In genomic region chr6:8651998-8652397, GRCh38 we compare ENCODE assay signal across 33 cellular contexts.
"Had no signal": no experiment of that assay in that cellular context is flagged by ENCODE, and none has a peak within 500 bp of the region (broad histone marks: within the 10 kb centered on the region; RNA-seq: fewer than 3 reads in every experiment).

No MANE protein-coding gene starts in this region.

- H3K4me1 ChIP-seq: esophagus muscularis mucosa, foreskin keratinocyte, gastrocnemius medialis, heart left ventricle had no signal

- H3K27ac ChIP-seq: brain microvascular endothelial cell, coronary artery, dorsolateral prefrontal cortex, esophagus muscularis mucosa, foreskin keratinocyte, gastrocnemius medialis, heart left ventricle, WERI-Rb-1 had no signal

- H3K4me1 Mint-ChIP-seq: activated B cell treated with CpG ODN at 0.5 μM for 24 hours; activated T-helper 17 cell treated with anti-CD3 and anti-CD28 coated beads, Interleukin-2, amount 50 U/mL, for 72 hours; central memory CD8-positive, alpha-beta T cell; T-helper 17 cell had no signal

- H3K36me3 ChIP-seq: brain microvascular endothelial cell, esophagus muscularis mucosa, gastrocnemius medialis, heart left ventricle, WERI-Rb-1 had no signal

- H3K9me3 Mint-ChIP-seq: dendritic cell treated with granulocyte-macrophage colony-stimulating factor and Interleukin-4, amounts not matched to agents 40 ng/mL and 50 ng/mL, for 4 days had no signal

- H3K27me3 Mint-ChIP-seq: activated B cell treated with CpG ODN at 0.5 μM for 24 hours; activated CD8-positive, alpha-beta T cell treated with anti-CD3 and anti-CD28 coated beads for 36 hours; activated naive CD8-positive, alpha-beta T cell; activated T-helper 17 cell treated with anti-CD3 and anti-CD28 coated beads, Interleukin-2, amount 50 U/mL, for 72 hours; central memory CD8-positive, alpha-beta T cell; dendritic cell treated with granulocyte-macrophage colony-stimulating factor and Interleukin-4, amounts not matched to agents 40 ng/mL and 50 ng/mL, for 4 days; effector memory CD8-positive, alpha-beta T cell; T-helper 17 cell had no signal

- H3K4me3 Mint-ChIP-seq: activated B cell treated with CpG ODN at 0.5 μM for 24 hours; activated CD8-positive, alpha-beta T cell treated with anti-CD3 and anti-CD28 coated beads for 36 hours; activated naive CD8-positive, alpha-beta T cell; activated T-cell treated with anti-CD3 and anti-CD28 coated beads, Interleukin-2, amount 50 U/mL, for 4 hours; activated T-helper 17 cell treated with anti-CD3 and anti-CD28 coated beads, Interleukin-2, amount 50 U/mL, for 72 hours; central memory CD8-positive, alpha-beta T cell; dendritic cell treated with granulocyte-macrophage colony-stimulating factor and Interleukin-4, amounts not matched to agents 40 ng/mL and 50 ng/mL, for 4 days; effector memory CD8-positive, alpha-beta T cell; T-helper 17 cell; T-helper 2 cell treated with Interferon-gamma antibody and Interleukin-4, amounts not matched to agents 5 μg/mL and 100 μg/mL, for 36 hours had no signal

- H3K27ac Mint-ChIP-seq: activated B cell treated with CpG ODN at 0.5 μM for 24 hours; activated CD8-positive, alpha-beta T cell treated with anti-CD3 and anti-CD28 coated beads for 36 hours; activated naive CD8-positive, alpha-beta T cell; activated T-helper 17 cell treated with anti-CD3 and anti-CD28 coated beads, Interleukin-2, amount 50 U/mL, for 72 hours; dendritic cell treated with granulocyte-macrophage colony-stimulating factor and Interleukin-4, amounts not matched to agents 40 ng/mL and 50 ng/mL, for 4 days; effector memory CD8-positive, alpha-beta T cell; T-helper 17 cell; T-helper 2 cell treated with Interferon-gamma antibody and Interleukin-4, amounts not matched to agents 5 μg/mL and 100 μg/mL, for 36 hours had no signal

- H3K4me3 ChIP-seq: coronary artery, dorsolateral prefrontal cortex, esophagus muscularis mucosa, gastrocnemius medialis, heart left ventricle had no signal

- H3K27me3 ChIP-seq: brain microvascular endothelial cell, dorsolateral prefrontal cortex, esophagus muscularis mucosa, foreskin keratinocyte, gastrocnemius medialis, heart left ventricle had no signal

- H3K36me3 Mint-ChIP-seq: activated naive CD8-positive, alpha-beta T cell had no signal

- H3K9me3 ChIP-seq: gastrocnemius medialis had no signal

- ATAC-seq: activated CD4-positive, CD25-positive, alpha-beta regulatory T cell treated with anti-CD3 and anti-CD28 coated beads, Interleukin-2, amount 50 U/mL, for 24 hours; activated CD8-positive, alpha-beta T cell treated with anti-CD3 and anti-CD28 coated beads for 36 hours; activated T-cell treated with anti-CD3 and anti-CD28 coated beads, Interleukin-2, amount 50 U/mL, for 4 hours; activated T-helper 17 cell treated with anti-CD3 and anti-CD28 coated beads, Interleukin-2, amount 50 U/mL, for 72 hours; effector memory CD8-positive, alpha-beta T cell; foreskin keratinocyte; gastrocnemius medialis; heart left ventricle; T-helper 17 cell had no signal

- FAIRE-seq: astrocyte had no signal

- DNase-seq: activated B cell treated with CpG ODN at 0.5 μM for 24 hours; activated CD4-positive, alpha-beta T cell treated with anti-CD3 and anti-CD28 coated beads for 48 hours; activated CD4-positive, alpha-beta T cell treated with anti-CD3 and anti-CD28 coated beads, Interleukin-2, amount 50 U/mL, for 1 hour; activated CD4-positive, alpha-beta T cell treated with anti-CD3 and anti-CD28 coated beads, Interleukin-2, amount 50 U/mL, for 48 hours; activated CD8-positive, alpha-beta memory T cell treated with anti-CD3 and anti-CD28 coated beads for 24 hours; activated CD8-positive, alpha-beta T cell treated with anti-CD3 and anti-CD28 coated beads for 36 hours; activated effector memory CD4-positive, alpha-beta T cell treated with Interleukin-2 at 50 U/mL for 16 hours; activated gamma-delta T cell treated with Interleukin-2 at 50 U/mL for 16 hours; activated naive CD4-positive, alpha-beta T cell treated with anti-CD3 and anti-CD28 coated beads, Interleukin-2, amount 50 U/mL, for 16 hours; activated naive CD4-positive, alpha-beta T cell treated with Interleukin-2 at 50 U/mL for 16 hours; activated T-cell treated with anti-CD3 and anti-CD28 coated beads, Interleukin-2, amount 50 U/mL, for 4 hours; amniotic stem cell; anterior cingulate cortex; brain microvascular endothelial cell; dorsolateral prefrontal cortex; effector memory CD8-positive, alpha-beta T cell; erythroblast; foreskin keratinocyte; gastrocnemius medialis; glutamatergic neuron; heart left ventricle; T-helper 17 cell; T1000; WERI-Rb-1 had no signal
